ENCODE assay signal across 8 cellular contexts in genomic region chr6:26043389-26044139, GRCh38. TPM values are rescaled to one million over a fixed set of nuclear protein-coding genes. Genes with fewer than 3 reads are reported as not detected.
DNase-seq lines count a peak whose midpoint lies in the region; ATAC-seq, FAIRE-seq and TF ChIP-seq lines count a peak whose summit lies in the region.

No MANE protein-coding gene starts in this region.

- FAIRE-seq in GM12878 (lab: Jason Lieb, UNC), result peak; percentile 66

- intact Hi-C loops in GM12878 (cut with micrococcal nuclease; ENCODE audit: unreplicated experiment) (loop anchor here (1.0 to 2.0 kb wide), 3 partner anchors 10 to 1089 kb away; a partner anchor contains a TSS), sigmoid colon (cut with DNase I) (loop anchor here (1.0 to 2.0 kb wide), 2 partner anchors 9 to 17 kb away; a partner anchor contains a TSS)

- WGBS in GM12878 (ENCODE audit: insufficient coverage, insufficient replicate concordance, low lambda C conversion rate, missing lambda C conversion rate), result 5% methylated on average over 32 of the region's 32 CpGs
- 3 to 5% methylated on average over 32 of the region's 32 CpGs for WGBS in sigmoid colon, 2 donors

- TF ChIP-seq EP300 in GM12878 (IDR thresholded peaks at IDR 0.05; ENCODE audit: borderline replicate concordance in 1 of 2, control insufficient read depth in 1 of 2, low read depth in 2 of 2, low read length in 2 of 2) (0 out of 4 replicates have a peak, but pooled peaks of 1 of the 2 experiments have one; percentile 24), sigmoid colon (IDR thresholded peaks at IDR 0.05) (no peak)

- SMC1A ChIA-PET in GM12878 (lab: Charles Lee; ENCODE audit: uncharacterized antibody, unreplicated experiment), result interaction anchor here (0.7 to 4.2 kb wide), 12 partner anchors 10 to 1102 kb away, joined by 3 to 39 read pairs (median 4); a partner anchor contains a TSS

- TF ChIP-seq POLR2A in GM12878 (IDR thresholded peaks at IDR 0.05; ENCODE audit: low read depth, low read length) (peak; percentile 80), sigmoid colon (IDR thresholded peaks at IDR 0.05) (peak; percentile 99)

- H3K27ac ChIP-seq in GM12878 (ENCODE audit: control insufficient read depth, insufficient read depth) (peak overlapping the region; percentile 97), sigmoid colon (peak overlapping the region; percentile 94 to 98 (median 98))

- in situ Hi-C loops in GM12878 (cut with MboI), result no loop called here

- H2AFZ ChIP-seq in GM12878 (ENCODE audit: control insufficient read depth, low read depth, low read length), result peak overlapping the region; percentile 54; the same call in 1 of the 2 replicates

- no peaks in the 10 kb centered on the region for H3K9me3 ChIP-seq in GM12878 (replicated peaks; ENCODE audit: control insufficient read depth, insufficient read depth, low read length)
- no peaks in the 10 kb centered on the region for H3K9me3 ChIP-seq in sigmoid colon

- H3K9ac ChIP-seq in GM12878 (ENCODE audit: control insufficient read depth, insufficient read depth, low read length), result peak overlapping the region; percentile 88

- peak; percentile 89 for DNase-seq in COR-L47 (lab: John Stamatoyannopoulos, UW)
- DNase-seq in HT-29 (ENCODE audit: low spot score), result peak; percentile 82
- DNase-seq in T-helper 1 cell, result peak; percentile 33 to 96 (median 65)
- DNase-seq in GM12878 (ENCODE audit: low read depth, low spot score), result peak; percentile 96
- peak; percentile 50 to 99 for DNase-seq in hippocampal formation (lab: John Stamatoyannopoulos, UW)
- DNase-seq in sigmoid colon, result peak; percentile 93
- no peak for DNase-seq in 8988T

- H3K36me3 ChIP-seq in GM12878 (ENCODE audit: control insufficient read depth in 2 of 2, insufficient read depth in 2 of 2, low read length in 1 of 2) (no peaks in the 10 kb centered on the region), sigmoid colon (no peaks in the 10 kb centered on the region)

- POLR2A ChIA-PET in GM12878 (lab: Charles Lee), result interaction anchor here (0.8 to 2.2 kb wide), 22 partner anchors 9 to 1849 kb away, joined by 3 to 128 read pairs (median 3); a partner anchor contains a TSS

- BruUV-seq in GM12878 (replicated peaks; lab: Mats Ljungman, UMichigan), result TSS peak; percentile 100

- H3K4me1 ChIP-seq in GM12878 (ENCODE audit: control insufficient read depth, insufficient read depth, low read length) (peaks cover 21% of the 10 kb centered on the region), sigmoid colon (peaks cover 0 to 20% (median 15%) of the 10 kb centered on the region in 4 donors)

- no peaks in the 10 kb centered on the region for H3K79me2 ChIP-seq in GM12878 (ENCODE audit: control insufficient read depth, insufficient read depth, low read length)

- H3K4me2 ChIP-seq in GM12878 (ENCODE audit: control insufficient read depth, insufficient read depth), result peak overlapping the region; percentile 81

- no peak for TF ChIP-seq RAD21 in GM12878 (IDR thresholded peaks at IDR 0.05; ENCODE audit: insufficient read depth, low read depth, low read length)

- TF ChIP-seq CTCF in GM12878 (IDR thresholded peaks at IDR 0.05 in 2 of 3, conservative IDR thresholded peaks at IDR 0.05 in 1 of 3; ENCODE audit: control insufficient read depth in 2 of 3, extremely low read depth in 1 of 3, insufficient read depth in 1 of 3, low read depth in 3 of 3, low read length in 3 of 3) (no peak), sigmoid colon (IDR thresholded peaks at IDR 0.05) (no peak)

- ATAC-seq in GM21367 (IDR thresholded peaks at IDR 0.05; ENCODE audit: unreplicated experiment), result peak; percentile 49
- peak; percentile 72 for ATAC-seq in GM12878

- CTCF ChIA-PET in GM12878 (lab: Yijun Ruan, JAX), result interaction anchor here (0.8 to 2.1 kb wide), 9 partner anchors 10 to 1096 kb away, joined by 3 to 18 read pairs (median 4); a partner anchor contains a TSS

- RAD21 ChIA-PET in GM12878 (lab: Charles Lee; ENCODE audit: unreplicated experiment), result interaction anchor here (0.7 to 2.4 kb wide), 10 partner anchors 11 to 1089 kb away, joined by 3 to 38 read pairs (median 4); a partner anchor contains a TSS

- H3K4me3 ChIP-seq in GM12878 (peak overlapping the region; percentile 64; the same call in 1 of the 2 replicates), sigmoid colon (peak overlapping the region; percentile 41 to 56 (median 54))

- no peaks in the 10 kb centered on the region for H4K20me1 ChIP-seq in GM12878 (ENCODE audit: control insufficient read depth, insufficient read depth)

- H3K27me3 ChIP-seq in GM12878 (replicated peaks in 1 of 2; ENCODE audit: control insufficient read depth in 2 of 2, insufficient read depth in 2 of 2, low read length in 1 of 2) (no peaks in the 10 kb centered on the region), sigmoid colon (no peaks in the 10 kb centered on the region)

TF ChIP-seq in GM12878, 131 proteins besides CTCF, POLR2A, EP300 and RAD21 (continues in another document):
- TF ChIP-seq SREBF2 (IDR thresholded peaks at IDR 0.05; ENCODE audit: low read length), result no peak
- TF ChIP-seq WRNIP1 (IDR thresholded peaks at IDR 0.05; ENCODE audit: borderline replicate concordance, low read depth, low read length), result no peak
- no peak for TF ChIP-seq USF2 (IDR thresholded peaks at IDR 0.05; ENCODE audit: borderline replicate concordance, low read depth, low read length)
- 0 out of 2 replicates have a peak, but pooled peaks have one; percentile 41 for TF ChIP-seq NKRF (conservative IDR thresholded peaks at IDR 0.05)
- peak; percentile 88 for TF ChIP-seq PKNOX1 (IDR thresholded peaks at IDR 0.05)
- TF ChIP-seq, protein P1, sequence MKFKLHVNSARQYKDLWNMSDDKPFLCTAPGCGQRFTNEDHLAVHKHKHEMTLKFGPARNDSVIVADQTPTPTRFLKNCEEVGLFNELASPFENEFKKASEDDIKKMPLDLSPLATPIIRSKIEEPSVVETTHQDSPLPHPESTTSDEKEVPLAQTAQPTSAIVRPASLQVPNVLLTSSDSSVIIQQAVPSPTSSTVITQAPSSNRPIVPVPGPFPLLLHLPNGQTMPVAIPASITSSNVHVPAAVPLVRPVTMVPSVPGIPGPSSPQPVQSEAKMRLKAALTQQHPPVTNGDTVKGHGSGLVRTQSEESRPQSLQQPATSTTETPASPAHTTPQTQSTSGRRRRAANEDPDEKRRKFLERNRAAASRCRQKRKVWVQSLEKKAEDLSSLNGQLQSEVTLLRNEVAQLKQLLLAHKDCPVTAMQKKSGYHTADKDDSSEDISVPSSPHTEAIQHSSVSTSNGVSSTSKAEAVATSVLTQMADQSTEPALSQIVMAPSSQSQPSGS (IDR thresholded peaks at IDR 0.05; ENCODE audit: low read length), result no peak
- TF ChIP-seq ASH2L (IDR thresholded peaks at IDR 0.05; ENCODE audit: borderline replicate concordance, low read depth), result 0 out of 2 replicates have a peak, but pooled peaks have one; percentile 72

RNA-seq across cellular contexts. Expression of gene HFE, which starts 43.7 kb away (rescaled TPM):
- total RNA-seq in HT-29 (2014; rRNA removed; shearing (Covaris generic)), result 7.3 and 8.7 TPM in 2 replicates
- total RNA-seq in GM12878 (2013; cell fraction: nucleolus; rRNA removed), result 4.1 and 4.5 TPM in 2 replicates
- total RNA-seq in GM12878 (2014; rRNA removed) (1.5 and 2.1 TPM in 2 replicates), GM12878 (2014; rRNA removed; fragmentation: Illumina TruSeq; extraction: Trizol) (1.9 and 2.3 TPM in 2 replicates), GM12878 (2021) (2.3 and 3.2 TPM in 2 replicates), sigmoid colon (1 to 10 TPM; 4.4 to 7.8 (median 4.9) TPM)
- 1.1 TPM for polyA plus RNA-seq in GM12878 (2011; ENCODE audit: low read depth)
- polyA plus RNA-seq in GM12878 (2011; rRNA removed) (5.9 TPM in 2 replicates), GM12878 (2014; fragmentation: Illumina TruSeq; extraction: Trizol) (2.2 and 5.1 TPM in 2 replicates), GM12878 (2014; fragmentation: Nextera tagmentation; extraction: Ambion mirVana) (1 to 10 TPM in 1 of 2 experiments, under 1 TPM in 1; 0.52 to 1.2 TPM), GM12878 (2014; rRNA removed) (2.2 and 3.0 TPM in 2 replicates), GM12878 (2016; fragmentation: Nextera tagmentation; extraction: Ambion mirVana) (1 to 10 TPM; 1.3 to 1.5 TPM), sigmoid colon (1 to 10 TPM; 1.6 to 6.9 (median 1.8) TPM)
- polyA plus RNA-seq in GM12878 (2011; cell fraction: cytosol; rRNA removed), result 4.6 and 4.8 TPM in 2 replicates
- polyA plus RNA-seq in GM12878 (2011; cell fraction: nucleus; rRNA removed), result 5.6 and 6.5 TPM in 2 replicates
- 0.95 and 2.1 TPM in 2 replicates for polyA plus RNA-seq in GM12878 (2012)
- 6.9 and 8.1 TPM in 2 replicates for polyA minus RNA-seq in GM12878 (2011; rRNA and poly(A)+ RNA removed)
- 1.1 and 1.9 TPM in 2 replicates for polyA minus RNA-seq in GM12878 (2011; cell fraction: cytosol; rRNA and poly(A)+ RNA removed)
- 2.1 and 2.3 TPM in 2 replicates for polyA minus RNA-seq in GM12878 (2011; cell fraction: nucleus; rRNA and poly(A)+ RNA removed)
